Comparison of ENCODE assay signal across 12 cellular contexts in genomic region chr7:37987732-37988131, GRCh38.
DNase-seq lines count a peak whose midpoint lies in the region; ATAC-seq and TF ChIP-seq lines count a peak whose summit lies in the region.
"Had no signal": no experiment of that assay in that cellular context is flagged by ENCODE, and none has a peak within 500 bp of the region (broad histone marks: within the 10 kb centered on the region; RNA-seq: fewer than 3 reads in every experiment).

No MANE protein-coding gene starts in this region.

- no peaks in the 10 kb centered on the region for H3K4me1 ChIP-seq in colonic mucosa
- H3K4me1 ChIP-seq: psoas muscle had no signal

- CTCF ChIA-PET in CD4-positive, alpha-beta T cell (lab: Charles Lee), result no interaction called here

- H3K27me3 Mint-ChIP-seq in osteocyte (ENCODE audit: unreplicated experiment), result peaks cover 14% of the 10 kb centered on the region
- H3K27me3 Mint-ChIP-seq in CD4-positive, alpha-beta T cell, result no peaks in the 10 kb centered on the region

- peak overlapping the region; percentile 51 for H3K27ac ChIP-seq in colonic mucosa
- no peak overlapping the region for H3K27ac ChIP-seq in CD4-positive, alpha-beta T cell (ENCODE audit: low read depth, low read length)
- H3K27ac ChIP-seq: psoas muscle had no signal

- H3K9me3 ChIP-seq in colonic mucosa, result no peaks in the 10 kb centered on the region
- H3K9me3 ChIP-seq in CD4-positive, alpha-beta T cell (ENCODE audit: control insufficient read depth, low read length), result no peaks in the 10 kb centered on the region
- H3K9me3 ChIP-seq: psoas muscle had no signal

- no peak overlapping the region for H3K4me3 ChIP-seq in colonic mucosa
- H3K4me3 ChIP-seq: psoas muscle had no signal

- H3K36me3 ChIP-seq in colonic mucosa, result no peaks in the 10 kb centered on the region

- peak overlapping the region; percentile 28 for H3K27ac Mint-ChIP-seq in osteocyte (ENCODE audit: unreplicated experiment)
- no peak overlapping the region for H3K27ac Mint-ChIP-seq in CD4-positive, alpha-beta T cell
- H3K27ac Mint-ChIP-seq: T-cell had no signal

- H3K4me1 Mint-ChIP-seq in osteocyte (ENCODE audit: unreplicated experiment), result peaks cover 21% of the 10 kb centered on the region
- no peaks in the 10 kb centered on the region for H3K4me1 Mint-ChIP-seq in CD4-positive, alpha-beta T cell (ENCODE audit: low read depth)
- H3K4me1 Mint-ChIP-seq: T-cell had no signal

- no peak for TF ChIP-seq CTCF in colonic mucosa (IDR thresholded peaks at IDR 0.05)
- TF ChIP-seq CTCF in osteocyte (IDR thresholded peaks at IDR 0.05), result no peak
- TF ChIP-seq CTCF in CD4-positive, alpha-beta T cell (IDR thresholded peaks at IDR 0.05), result no peak

- no peak for ATAC-seq in stimulated activated naive CD8-positive, alpha-beta T cell treated with anti-CD3 and anti-CD28 coated beads, Interleukin-15, Interleukin-2, amounts not matched to agents 100 U/mL and 50 U/mL, for 24 hours
- ATAC-seq in GM19035 (IDR thresholded peaks at IDR 0.05; ENCODE audit: unreplicated experiment), result no peak
- no peak for ATAC-seq in CD4-positive, alpha-beta T cell (ENCODE audit: poor library complexity)
- ATAC-seq: psoas muscle, T-cell had no signal

- intact Hi-C loops in colonic mucosa (cut with DNase I), result no loop called here
- intact Hi-C loops in CD4-positive, alpha-beta T cell (cut with DNase I, micrococcal nuclease), result no loop called here

- POLR2A ChIA-PET in CD4-positive, alpha-beta T cell (lab: Charles Lee), result no interaction called here

- DNase-seq in GDM1 (lab: John Stamatoyannopoulos, UW) (peak; percentile 74), NCI-H526 treated with DMSO at 0.1 percent for 48 hours (lab: John Stamatoyannopoulos, UW) (peak; percentile 22), colonic mucosa (peak; percentile 52), osteocyte (ENCODE audit: extremely low spot score, unreplicated experiment) (no peak)
- DNase-seq in stimulated activated naive CD8-positive, alpha-beta T cell treated with anti-CD3 and anti-CD28 coated beads, Interleukin-15, Interleukin-2, amounts not matched to agents 100 U/mL and 50 U/mL, for 24 hours, result no peak
- DNase-seq in activated CD8-positive, alpha-beta memory T cell treated with anti-CD3 and anti-CD28 coated beads for 24 hours, result no peak
- no peak for DNase-seq in CD4-positive, alpha-beta T cell
- DNase-seq: IMR-90, NCI-H446, psoas muscle, T-cell had no signal

- no peaks in the 10 kb centered on the region for H3K36me3 Mint-ChIP-seq in osteocyte (ENCODE audit: unreplicated experiment)
- H3K36me3 Mint-ChIP-seq in CD4-positive, alpha-beta T cell (ENCODE audit: low read depth), result no peaks in the 10 kb centered on the region
- H3K36me3 Mint-ChIP-seq: T-cell had no signal

- no peaks in the 10 kb centered on the region for H3K9me3 Mint-ChIP-seq in osteocyte (ENCODE audit: unreplicated experiment)
- no peaks in the 10 kb centered on the region for H3K9me3 Mint-ChIP-seq in CD4-positive, alpha-beta T cell
- H3K9me3 Mint-ChIP-seq: T-cell had no signal

- no peak overlapping the region for H3K4me3 Mint-ChIP-seq in osteocyte (ENCODE audit: unreplicated experiment)
- H3K4me3 Mint-ChIP-seq in CD4-positive, alpha-beta T cell, result no peak overlapping the region
- H3K4me3 Mint-ChIP-seq: T-cell had no signal

- H3K27me3 ChIP-seq in colonic mucosa, result no peaks in the 10 kb centered on the region
- H3K27me3 ChIP-seq in CD4-positive, alpha-beta T cell (ENCODE audit: control insufficient read depth, insufficient read depth, low read length), result no peaks in the 10 kb centered on the region

- no peak overlapping the region for H3K9ac ChIP-seq in colonic mucosa (ENCODE audit: low read depth in 2 of 2, low read length in 2 of 2)

Comparison
In these comparisons a context has a peak if more than half of its experiments do, and no peak if none do; other contexts are left out.
1. DNase-seq: peak in GDM1 (single experiment), NCI-H526 treated with DMSO at 0.1 percent for 48 hours (single experiment) and colonic mucosa (single experiment); none in osteocyte (single experiment), stimulated activated naive CD8-positive, alpha-beta T cell treated with anti-CD3 and anti-CD28 coated beads, Interleukin-15, Interleukin-2, amounts not matched to agents 100 U/mL and 50 U/mL, for 24 hours (single experiment), activated CD8-positive, alpha-beta memory T cell treated with anti-CD3 and anti-CD28 coated beads for 24 hours (single experiment) and CD4-positive, alpha-beta T cell (0 of 10).